ENCODE assay signal across 11 cellular contexts in genomic region chr1:170662561-170662971, GRCh38. TPM values are rescaled to one million over a fixed set of nuclear protein-coding genes. Genes with fewer than 3 reads are reported as not detected.
A peak's percentile ranks its signal among the peaks of the same experiment; 100 is the strongest.
DNase-seq lines count a peak whose midpoint lies in the region; ATAC-seq and TF ChIP-seq lines count a peak whose summit lies in the region.
"Had no signal": no experiment of that assay in that cellular context is flagged by ENCODE, and none has a peak within 500 bp of the region (broad histone marks: within the 10 kb centered on the region; RNA-seq: fewer than 3 reads in every experiment).

No MANE protein-coding gene starts in this region.

- intact Hi-C loops in Panc1 (cut with micrococcal nuclease; ENCODE audit: unreplicated experiment): no loop called here
- intact Hi-C loops in naive thymus-derived CD4-positive, alpha-beta T cell (cut with micrococcal nuclease): loop anchor here in 1 of 2 donors (10.0 kb wide), 1 partner anchor 738 kb away; no protein-coding TSS in a partner anchor

- peak overlapping the region in 1 of 9 donors; percentile 49 for H3K27ac Mint-ChIP-seq in naive thymus-derived CD4-positive, alpha-beta T cell
- H3K27ac Mint-ChIP-seq: activated CD4-positive, alpha-beta T cell treated with anti-CD3 and anti-CD28 coated beads for 36 hours had no signal

- H3K4me1 ChIP-seq in Panc1 (ENCODE audit: control insufficient read depth, insufficient read depth, low read length): no peaks in the 10 kb centered on the region
- H3K4me1 ChIP-seq in naive thymus-derived CD4-positive, alpha-beta T cell (ENCODE audit: control insufficient read depth in 2 of 2, insufficient read depth in 2 of 2, low read length in 2 of 2): no peaks in the 10 kb centered on the region

- peaks cover 71 to 99% (median 82%) of the 10 kb centered on the region in 5 donors for H3K27me3 Mint-ChIP-seq in naive thymus-derived CD4-positive, alpha-beta T cell

- H3K27ac ChIP-seq in Panc1 (ENCODE audit: low read length): no peak overlapping the region
- no peak overlapping the region for H3K27ac ChIP-seq in naive thymus-derived CD4-positive, alpha-beta T cell (ENCODE audit: low read depth, low read length)

- no TSS peak for BruUV-seq in Panc1 (replicated peaks; lab: Mats Ljungman, UMichigan)

- H3K36me3 Mint-ChIP-seq in naive thymus-derived CD4-positive, alpha-beta T cell: no peaks in the 10 kb centered on the region

- H3K4me1 Mint-ChIP-seq in naive thymus-derived CD4-positive, alpha-beta T cell: peaks cover 8 to 37% (median 23%) of the 10 kb centered on the region in 7 donors

- H3K4me3 ChIP-seq in Panc1 (ENCODE audit: low read depth in 2 of 2, low read length in 2 of 2) (peak overlapping the region; percentile 14 to 38; a peak in 3 of 4 replicates), fibroblast of villous mesenchyme (ENCODE audit: low read depth, low read length) (peak overlapping the region; percentile 81), retinal pigment epithelial cell (ENCODE audit: low read length) (peak overlapping the region; percentile 93)
- no peak overlapping the region for H3K4me3 ChIP-seq in naive thymus-derived CD4-positive, alpha-beta T cell (ENCODE audit: low read length)

- TF ChIP-seq CTCF in Panc1 (IDR thresholded peaks at IDR 0.05): no peak
- TF ChIP-seq CTCF in fibroblast of villous mesenchyme (IDR thresholded peaks at IDR 0.05; ENCODE audit: insufficient read depth, low read depth, low read length): no peak
- no peak for TF ChIP-seq CTCF in retinal pigment epithelial cell (conservative IDR thresholded peaks at IDR 0.05; ENCODE audit: low read depth, low read length)

- no peak for ATAC-seq in Panc1
- no peak for ATAC-seq in HG02938 (IDR thresholded peaks at IDR 0.05; ENCODE audit: unreplicated experiment)
- no peak for ATAC-seq in naive thymus-derived CD4-positive, alpha-beta T cell
- ATAC-seq: activated CD4-positive, alpha-beta T cell treated with anti-CD3 and anti-CD28 coated beads for 36 hours had no signal

- peaks cover 0 to 4% (median 0%) of the 10 kb centered on the region in 11 donors for H3K9me3 Mint-ChIP-seq in naive thymus-derived CD4-positive, alpha-beta T cell

- in situ Hi-C loops in Panc1 (cut with HindIII; ENCODE audit: low pct_unique_long_range_greater_than_20kb, low sequenced_read_pairs): no loop called here

- no peaks in the 10 kb centered on the region for H3K36me3 ChIP-seq in Panc1 (ENCODE audit: control insufficient read depth, insufficient read depth, low read length)
- H3K36me3 ChIP-seq in naive thymus-derived CD4-positive, alpha-beta T cell (ENCODE audit: control insufficient read depth in 2 of 3, insufficient read depth in 3 of 3, low read length in 3 of 3): no peaks in the 10 kb centered on the region

- peak overlapping the region in 3 of 10 donors; percentile 10 to 31 (median 25) for H3K4me3 Mint-ChIP-seq in naive thymus-derived CD4-positive, alpha-beta T cell
- H3K4me3 Mint-ChIP-seq: activated CD4-positive, alpha-beta T cell treated with anti-CD3 and anti-CD28 coated beads for 36 hours had no signal

- peaks cover 8% of the 10 kb centered on the region; the same call in 1 of the 2 replicates for H3K27me3 ChIP-seq in Panc1 (ENCODE audit: control insufficient read depth, insufficient read depth, low read length)
- peaks cover 3 to 13% of the 10 kb centered on the region in 2 donors for H3K27me3 ChIP-seq in naive thymus-derived CD4-positive, alpha-beta T cell (ENCODE audit: control insufficient read depth in 2 of 2, insufficient read depth in 2 of 2, low read length in 2 of 2)

- DNase-seq in EL (peak; percentile 39), Panc1 (ENCODE audit: low read depth, low spot score) (no peak), fibroblast of villous mesenchyme (ENCODE audit: low read depth) (peak; percentile 55), retinal pigment epithelial cell (ENCODE audit: low read depth) (no peak), SIG-M5 treated with dmso at 0.1 percent for 504 hours (lab: John Stamatoyannopoulos, UW; ENCODE audit: unreplicated experiment) (no peak)
- no peak for DNase-seq in activated CD4-positive, alpha-beta T cell treated with anti-CD3 and anti-CD28 coated beads, Interleukin-2, amount 50 U/mL, for 4 hours
- no peak for DNase-seq in naive thymus-derived CD4-positive, alpha-beta T cell
- DNase-seq: activated CD4-positive, alpha-beta T cell treated with anti-CD3 and anti-CD28 coated beads for 36 hours; glutamatergic neuron; NCI-H1436 had no signal

- POLR2A ChIA-PET in Panc1 (lab: Charles Lee): no interaction called here
- POLR2A ChIA-PET in naive thymus-derived CD4-positive, alpha-beta T cell (lab: Charles Lee): no interaction called here

- CTCF ChIA-PET in Panc1 (lab: Charles Lee): no interaction called here
- CTCF ChIA-PET in naive thymus-derived CD4-positive, alpha-beta T cell (lab: Charles Lee): interaction anchor here (0.6 kb wide), 1 partner anchor 651 kb away, joined by 4 read pairs; no protein-coding TSS in a partner anchor

- H3K9me3 ChIP-seq in Panc1 (ENCODE audit: control insufficient read depth, insufficient read depth, low read depth, low read length): no peaks in the 10 kb centered on the region
- H3K9me3 ChIP-seq in naive thymus-derived CD4-positive, alpha-beta T cell (ENCODE audit: control insufficient read depth in 2 of 3, low read length in 3 of 3): no peaks in the 10 kb centered on the region

RNA-seq across cellular contexts. Expression of gene PRRX1, which starts 1.4 kb away (rescaled TPM):
- total RNA-seq in Panc1 (2021; ENCODE audit: unreplicated experiment) (0.69 TPM), fibroblast of villous mesenchyme (174 and 203 TPM in 2 replicates)
- 0.18 TPM for polyA plus RNA-seq in Panc1 (2012; ENCODE audit: insufficient read length)
- total RNA-seq in naive thymus-derived CD4-positive, alpha-beta T cell: not detected
- polyA plus RNA-seq in naive thymus-derived CD4-positive, alpha-beta T cell: not detected
- total RNA-seq: activated CD4-positive, alpha-beta T cell treated with anti-CD3 and anti-CD28 coated beads for 36 hours had no signal

Comparison
In these comparisons a context has a peak if more than half of its experiments do, and no peak if none do; other contexts are left out.
1. DNase-seq: peak in EL (single experiment) and fibroblast of villous mesenchyme (single experiment); none in Panc1 (single experiment), retinal pigment epithelial cell (single experiment), SIG-M5 treated with dmso at 0.1 percent for 504 hours (single experiment), activated CD4-positive, alpha-beta T cell treated with anti-CD3 and anti-CD28 coated beads, Interleukin-2, amount 50 U/mL, for 4 hours (0 of 2) and naive thymus-derived CD4-positive, alpha-beta T cell (0 of 9).
2. RNA of gene PRRX1, which starts 1.4 kb away (total RNA-seq): 174 to 203 TPM in fibroblast of villous mesenchyme; 0.69 TPM in Panc1 (single experiment) and not detected in naive thymus-derived CD4-positive, alpha-beta T cell; every median in the first group is over 100 times any median in the second.